In genomic region chr5:96868603-96869371, GRCh38 we compare ENCODE assay signal across 9 cellular contexts. TPM values are rescaled to one million over a fixed set of nuclear protein-coding genes. Genes with fewer than 3 reads are reported as not detected.
DNase-seq lines count a peak whose midpoint lies in the region; ATAC-seq and TF ChIP-seq lines count a peak whose summit lies in the region.
"Had no signal": no experiment of that assay in that cellular context is flagged by ENCODE, and none has a peak within 500 bp of the region (broad histone marks: within the 10 kb centered on the region; RNA-seq: fewer than 3 reads in every experiment).

No MANE protein-coding gene starts in this region.

- TF ChIP-seq POLR2A in gastrocnemius medialis (IDR thresholded peaks at IDR 0.05): no peak

- no peak overlapping the region for H3K27ac ChIP-seq in gastrocnemius medialis

- intact Hi-C loops in left ventricle myocardium superior (cut with micrococcal nuclease): loop anchor here (2.0 kb wide), 1 partner anchor 294 kb away; no protein-coding TSS in a partner anchor
- intact Hi-C loops in gastrocnemius medialis (cut with DNase I; ENCODE audit: low total_unique reads): loop anchor here (1.0 to 2.0 kb wide), 3 partner anchors 60 to 294 kb away; no protein-coding TSS in a partner anchor

- in situ Hi-C loops in gastrocnemius medialis (cut with MboI; ENCODE audit: low sequenced_read_pairs in 4 of 4): loop anchor here in 1 of 4 donors (10.0 kb wide), 1 partner anchor 296 kb away; no protein-coding TSS in a partner anchor

- DNase-seq in D341Med (ENCODE audit: low spot score) (peak; percentile 55), NCI-H2196 treated with DMSO at 0.1 percent for 48 hours (lab: John Stamatoyannopoulos, UW; ENCODE audit: unreplicated experiment) (peak; percentile 4), left ventricle myocardium superior (no peak), gastrocnemius medialis (no peak), HuH-7.5 (ENCODE audit: low spot score) (no peak)
- DNase-seq in activated naive CD4-positive, alpha-beta T cell treated with anti-CD3 and anti-CD28 coated beads, Interleukin-2, amount 50 U/mL, for 72 hours (ENCODE audit: low spot score in 2 of 2): no peak

- peak overlapping the region; percentile 24 to 26 for H3K27ac Mint-ChIP-seq in activated naive CD4-positive, alpha-beta T cell treated with anti-CD3 and anti-CD28 coated beads, Interleukin-2, amount 50 U/mL, for 72 hours

- TF ChIP-seq CTCF in gastrocnemius medialis (IDR thresholded peaks at IDR 0.05 in 4 of 5, conservative IDR thresholded peaks at IDR 0.05 in 1 of 5): peak; percentile 77 to 98 (median 90)

- H3K27me3 ChIP-seq in gastrocnemius medialis: no peaks in the 10 kb centered on the region

- ATAC-seq in GM18909 (IDR thresholded peaks at IDR 0.05; ENCODE audit: poor library complexity, unreplicated experiment): peak; percentile 81
- ATAC-seq in HG03060 (IDR thresholded peaks at IDR 0.05; ENCODE audit: low read depth, unreplicated experiment): peak; percentile 82
- peak; percentile 74 to 86 for ATAC-seq in activated naive CD4-positive, alpha-beta T cell treated with anti-CD3 and anti-CD28 coated beads, Interleukin-2, amount 50 U/mL, for 72 hours
- ATAC-seq in left ventricle myocardium superior: peak; percentile 88
- peak; percentile 96 to 99 for ATAC-seq in gastrocnemius medialis

- no peaks in the 10 kb centered on the region for H3K9me3 ChIP-seq in gastrocnemius medialis

- no peaks in the 10 kb centered on the region for H3K9me3 Mint-ChIP-seq in activated naive CD4-positive, alpha-beta T cell treated with anti-CD3 and anti-CD28 coated beads, Interleukin-2, amount 50 U/mL, for 72 hours
- H3K9me3 Mint-ChIP-seq: stimulated activated naive CD8-positive, alpha-beta T cell treated with anti-CD3 and anti-CD28 coated beads, Interleukin-15, Interleukin-2, amounts not matched to agents 100 ng/mL and 50 ng/mL, for 24 hours had no signal

- peaks cover 0 to 6% of the 10 kb centered on the region in 2 donors for H3K4me1 ChIP-seq in gastrocnemius medialis

- H3K36me3 ChIP-seq in gastrocnemius medialis: no peaks in the 10 kb centered on the region

- H3K4me3 ChIP-seq in gastrocnemius medialis: no peak overlapping the region

- no peaks in the 10 kb centered on the region for H3K36me3 Mint-ChIP-seq in activated naive CD4-positive, alpha-beta T cell treated with anti-CD3 and anti-CD28 coated beads, Interleukin-2, amount 50 U/mL, for 72 hours

RNA-seq across cellular contexts. Expression of gene ERAP2, which starts 7.5 kb away (rescaled TPM):
- 10 to 100 TPM; 34.4 to 87.8 TPM for total RNA-seq in activated naive CD4-positive, alpha-beta T cell treated with anti-CD3 and anti-CD28 coated beads, Interleukin-2, amount 50 U/mL, for 72 hours
- total RNA-seq in left ventricle myocardium superior: 6.1 TPM
- 1 to 10 TPM; 1.1 to 8.5 (median 2.9) TPM for total RNA-seq in gastrocnemius medialis

Comparison
In these comparisons a context has a peak if more than half of its experiments do, and no peak if none do; other contexts are left out.
1. DNase-seq: peak in D341Med (single experiment) and NCI-H2196 treated with DMSO at 0.1 percent for 48 hours (single experiment); none in activated naive CD4-positive, alpha-beta T cell treated with anti-CD3 and anti-CD28 coated beads, Interleukin-2, amount 50 U/mL, for 72 hours (0 of 2), left ventricle myocardium superior (single experiment), gastrocnemius medialis (0 of 2) and HuH-7.5 (single experiment).
2. Peak in every context shown above with its lines, with median percentiles within 50 percentile points of each other: ATAC-seq.